16 cellular contexts compared by ENCODE assay signal in the genomic region with DNA sequence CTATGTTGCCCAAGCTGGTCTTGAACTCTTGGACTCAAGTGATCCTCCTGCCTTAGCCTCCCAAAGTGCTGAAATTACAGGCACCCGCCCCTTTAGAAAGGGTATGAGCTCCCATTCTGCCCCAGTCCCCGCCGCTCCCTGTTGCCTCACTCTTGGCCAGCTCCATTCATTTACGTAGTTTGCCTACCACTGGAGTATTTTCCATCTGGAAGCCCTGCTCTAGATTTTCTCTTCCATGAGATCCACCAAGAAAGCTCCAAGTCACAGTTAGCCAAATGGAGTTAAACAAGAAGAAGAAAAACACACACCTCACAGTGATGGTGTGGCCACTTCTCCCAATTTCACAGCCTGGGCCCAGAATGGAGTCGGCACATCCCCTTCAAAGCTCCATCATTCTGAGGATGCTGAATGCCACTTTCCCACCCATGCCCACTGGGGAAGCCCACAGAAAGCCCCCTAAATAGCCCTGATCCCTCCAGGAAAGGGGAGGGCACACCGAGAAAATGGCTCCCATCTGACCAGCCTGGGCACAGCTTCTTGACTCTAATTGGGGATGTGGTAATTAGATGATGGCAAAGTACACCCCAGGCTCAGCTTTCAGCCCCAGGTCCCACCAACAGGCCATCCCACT.
DNase-seq lines count a peak whose midpoint lies in the region; ATAC-seq, FAIRE-seq and TF ChIP-seq lines count a peak whose summit lies in the region.
"Had no signal": no experiment of that assay in that cellular context is flagged by ENCODE, and none has a peak within 500 bp of the region (broad histone marks: within the 10 kb centered on the region; RNA-seq: fewer than 3 reads in every experiment).

No MANE protein-coding gene starts in this region.

- H3K4me1 ChIP-seq in body of pancreas (peaks cover 36% of the 10 kb centered on the region), foreskin keratinocyte (peaks cover 15% of the 10 kb centered on the region), pancreas (peaks cover 10 to 31% (median 17%) of the 10 kb centered on the region in 3 donors)
- no peaks in the 10 kb centered on the region for H3K4me1 ChIP-seq in CD4-positive, alpha-beta memory T cell (ENCODE audit: insufficient read depth, low read length)

- WGBS in body of pancreas, 2 donors = 54 to 74% methylated on average over 6 of the region's 6 CpGs
- WGBS in pancreas, 2 donors = 55 to 56% methylated on average over 6 of the region's 6 CpGs

- intact Hi-C loops in body of pancreas (cut with DNase I) = no loop called here
- intact Hi-C loops in pancreas (cut with DNase I) = no loop called here
- intact Hi-C loops in CD4-positive, alpha-beta memory T cell (cut with micrococcal nuclease) = no loop called here
- intact Hi-C loops in head of caudate nucleus (cut with DNase I) = no loop called here

- peaks cover 0 to 2% (median 0%) of the 10 kb centered on the region in 4 donors for H3K4me1 Mint-ChIP-seq in CD4-positive, alpha-beta memory T cell
- H3K4me1 Mint-ChIP-seq: activated CD4-positive, alpha-beta T cell treated with anti-CD3 and anti-CD28 coated beads for 36 hours had no signal

- no peaks in the 10 kb centered on the region for H3K9me3 ChIP-seq in body of pancreas
- no peaks in the 10 kb centered on the region for H3K9me3 ChIP-seq in pancreas
- no peaks in the 10 kb centered on the region for H3K9me3 ChIP-seq in CD4-positive, alpha-beta memory T cell (ENCODE audit: control insufficient read depth in 1 of 2, low read length in 2 of 2)

- H3K4me3 Mint-ChIP-seq in CD4-positive, alpha-beta memory T cell = no peak overlapping the region
- H3K4me3 Mint-ChIP-seq: activated CD4-positive, alpha-beta T cell treated with anti-CD3 and anti-CD28 coated beads for 36 hours; endodermal cell; T-helper 1 cell treated with Interleukin-12 subunit alpha and Interleukin-12 subunit beta and Interleukin-4 antibody, amounts not matched to agents 30 μg/mL and 1 μg/mL, for 36 hours had no signal

- H3K4me3 ChIP-seq in body of pancreas (no peak overlapping the region), pancreas (no peak overlapping the region)
- H3K4me3 ChIP-seq in CD4-positive, alpha-beta memory T cell (ENCODE audit: low read length in 2 of 2) = no peak overlapping the region
- H3K4me3 ChIP-seq: lung had no signal

- DNase-seq in body of pancreas (no peak), foreskin keratinocyte (no peak), pancreas (no peak), amniotic stem cell (lab: John Stamatoyannopoulos, UW) (no peak), head of caudate nucleus (no peak)
- DNase-seq in CD4-positive, alpha-beta memory T cell = no peak
- DNase-seq: activated CD4-positive, alpha-beta T cell treated with anti-CD3 and anti-CD28 coated beads for 36 hours; activated T-cell treated with anti-CD3 and anti-CD28 coated beads, Interleukin-2, amount 50 U/mL, for 48 hours; endodermal cell; NCI-H1436; OCI-M1; stimulated activated CD4-positive, alpha-beta T cell treated with anti-CD3 and anti-CD28 coated beads, Interleukin-2, amount 100 ng/mL, for 24 hours had no signal

- peak; percentile 14 for ATAC-seq in body of pancreas
- ATAC-seq in foreskin keratinocyte = no peak
- ATAC-seq in pancreas = peak; percentile 17 to 40 (median 24)
- no peak for ATAC-seq in HG03025 (IDR thresholded peaks at IDR 0.05; ENCODE audit: low FRiP score, unreplicated experiment)
- ATAC-seq: activated CD4-positive, alpha-beta T cell treated with anti-CD3 and anti-CD28 coated beads for 36 hours had no signal

- H3K36me3 Mint-ChIP-seq in CD4-positive, alpha-beta memory T cell = no peaks in the 10 kb centered on the region

- TF ChIP-seq POLR2A in body of pancreas (IDR thresholded peaks at IDR 0.05) = no peak

- H3K27ac ChIP-seq in body of pancreas = peak overlapping the region; percentile 42 to 82 (median 64)
- H3K27ac ChIP-seq in foreskin keratinocyte = peak overlapping the region; percentile 31
- peak overlapping the region in 3 of 4 donors; percentile 55 to 81 (median 68) for H3K27ac ChIP-seq in pancreas
- no peak overlapping the region for H3K27ac ChIP-seq in CD4-positive, alpha-beta memory T cell (ENCODE audit: low read depth, low read length)

- TF ChIP-seq CTCF in body of pancreas (IDR thresholded peaks at IDR 0.05) (no peak), foreskin keratinocyte (conservative IDR thresholded peaks at IDR 0.05) (no peak), pancreas (IDR thresholded peaks at IDR 0.05) (no peak)

- no peak overlapping the region for H3K27ac Mint-ChIP-seq in CD4-positive, alpha-beta memory T cell
- H3K27ac Mint-ChIP-seq: activated CD4-positive, alpha-beta T cell treated with anti-CD3 and anti-CD28 coated beads for 36 hours; endodermal cell; T-helper 1 cell treated with Interleukin-12 subunit alpha and Interleukin-12 subunit beta and Interleukin-4 antibody, amounts not matched to agents 30 μg/mL and 1 μg/mL, for 36 hours had no signal

- no peaks in the 10 kb centered on the region for H3K36me3 ChIP-seq in body of pancreas (replicated peaks in 1 of 2; ENCODE audit: insufficient read depth in 1 of 2, low read depth in 2 of 2)
- no peaks in the 10 kb centered on the region for H3K36me3 ChIP-seq in pancreas
- H3K36me3 ChIP-seq in CD4-positive, alpha-beta memory T cell (ENCODE audit: insufficient read depth, low read length) = no peaks in the 10 kb centered on the region

- H3K27me3 Mint-ChIP-seq in CD4-positive, alpha-beta memory T cell = peaks cover 4 to 16% of the 10 kb centered on the region in 2 donors

- peaks cover 0 to 10% (median under 1%) of the 10 kb centered on the region in 8 donors for H3K9me3 Mint-ChIP-seq in CD4-positive, alpha-beta memory T cell
- H3K9me3 Mint-ChIP-seq: endodermal cell; T-helper 1 cell treated with Interleukin-12 subunit alpha and Interleukin-12 subunit beta and Interleukin-4 antibody, amounts not matched to agents 30 μg/mL and 1 μg/mL, for 36 hours had no signal

- POLR2A ChIA-PET in CD4-positive, alpha-beta memory T cell (lab: Charles Lee; ENCODE audit: partially characterized antibody) = no interaction called here

- no peak for FAIRE-seq in pancreas (lab: Jason Lieb, UNC)
- FAIRE-seq: GM19239 had no signal

- CTCF ChIA-PET in CD4-positive, alpha-beta memory T cell (lab: Charles Lee; ENCODE audit: partially characterized antibody) = interaction anchor here (0.6 kb wide), 1 partner anchor 579 kb away, joined by 3 read pairs; no protein-coding TSS in a partner anchor

- H3K27me3 ChIP-seq in body of pancreas = no peaks in the 10 kb centered on the region
- H3K27me3 ChIP-seq in foreskin keratinocyte = no peaks in the 10 kb centered on the region
- H3K27me3 ChIP-seq in pancreas = no peaks in the 10 kb centered on the region
- no peaks in the 10 kb centered on the region for H3K27me3 ChIP-seq in CD4-positive, alpha-beta memory T cell (ENCODE audit: insufficient read depth, low read length)

Comparison
In these comparisons a context has a peak if more than half of its experiments do, and no peak if none do; other contexts are left out.
1. ATAC-seq: peak in body of pancreas (single experiment) and pancreas (4 of 4); none in foreskin keratinocyte (single experiment) and HG03025 (single experiment).